ENCODE assay signal across 8 cellular contexts in genomic region chr7:44587843-44588711, GRCh38. TPM values are rescaled to one million over a fixed set of nuclear protein-coding genes. Genes with fewer than 3 reads are reported as not detected.
A peak's percentile ranks its signal among the peaks of the same experiment; 100 is the strongest.
DNase-seq lines count a peak whose midpoint lies in the region; ATAC-seq, FAIRE-seq and TF ChIP-seq lines count a peak whose summit lies in the region.

No MANE protein-coding gene starts in this region.

- no peak overlapping the region for H3K4me3 Mint-ChIP-seq in activated naive CD8-positive, alpha-beta T cell treated with anti-CD3 and anti-CD28 coated beads, Interleukin-2, amount 50 U/mL, for 24 hours

- peak; percentile 87 for TF ChIP-seq CTCF in Loucy (conservative IDR thresholded peaks at IDR 0.05; ENCODE audit: low read length)

- DNase-seq in GF-D8 (lab: John Stamatoyannopoulos, UW) (peak; percentile 53), SK-MEL-5 (ENCODE audit: low read depth, low spot score) (peak; percentile 81), hippocampal formation (lab: John Stamatoyannopoulos, UW) (peak; percentile 15 to 59), occipital lobe (lab: John Stamatoyannopoulos, UW) (no peak), HTR-8/SVneo (ENCODE audit: insufficient read length, low spot score) (no peak)
- DNase-seq in activated naive CD8-positive, alpha-beta T cell treated with anti-CD3 and anti-CD28 coated beads, Interleukin-2, amount 50 U/mL, for 24 hours = peak; percentile 59
- DNase-seq in stimulated activated CD4-positive, alpha-beta T cell treated with anti-CD3 and anti-CD28 coated beads, Interleukin-4, amount 100 ng/mL, for 24 hours = peak; percentile 71

- in situ Hi-C loops in SK-MEL-5 (cut with HindIII; ENCODE audit: low pct_unique_long_range_greater_than_20kb, low sequenced_read_pairs) = no loop called here

- 0 out of 2 replicates have a peak overlapping the region, but pooled peaks have one; percentile 14 for H2AFZ ChIP-seq in Loucy (ENCODE audit: low read length)

- no peaks in the 10 kb centered on the region for H3K9me3 Mint-ChIP-seq in activated naive CD8-positive, alpha-beta T cell treated with anti-CD3 and anti-CD28 coated beads, Interleukin-2, amount 50 U/mL, for 24 hours

- H3F3A ChIP-seq in Loucy (ENCODE audit: low read depth) = no peaks in the 10 kb centered on the region

- H3K9me3 ChIP-seq in Loucy (ENCODE audit: insufficient read depth, low read depth, low read length) = no peaks in the 10 kb centered on the region

- H3K4me2 ChIP-seq in Loucy (ENCODE audit: low read depth, low read length, poor library complexity, severe bottlenecking) = no peak overlapping the region

- no peaks in the 10 kb centered on the region for H3K36me3 Mint-ChIP-seq in activated naive CD8-positive, alpha-beta T cell treated with anti-CD3 and anti-CD28 coated beads, Interleukin-2, amount 50 U/mL, for 24 hours (ENCODE audit: low read depth)

- H3K27ac Mint-ChIP-seq in activated naive CD8-positive, alpha-beta T cell treated with anti-CD3 and anti-CD28 coated beads, Interleukin-2, amount 50 U/mL, for 24 hours = no peak overlapping the region

- no peak for FAIRE-seq in HTR-8/SVneo (lab: Jason Lieb, UNC)

- H3K4me1 Mint-ChIP-seq in activated naive CD8-positive, alpha-beta T cell treated with anti-CD3 and anti-CD28 coated beads, Interleukin-2, amount 50 U/mL, for 24 hours = peaks cover 4% of the 10 kb centered on the region

- no peaks in the 10 kb centered on the region for H4K20me1 ChIP-seq in Loucy (ENCODE audit: insufficient read depth, low read length, poor library complexity, severe bottlenecking)

- no peaks in the 10 kb centered on the region for H3K9me2 ChIP-seq in Loucy (replicated peaks; ENCODE audit: low read depth, low read length)

- no peaks in the 10 kb centered on the region for H3K27me3 ChIP-seq in Loucy (ENCODE audit: insufficient read depth, low read length, poor library complexity, severe bottlenecking)

- no peaks in the 10 kb centered on the region for H3K4me1 ChIP-seq in Loucy (ENCODE audit: insufficient read depth, low read length, poor library complexity, severe bottlenecking)

- H3K9ac ChIP-seq in Loucy (ENCODE audit: low read depth, low read length, poor library complexity, severe bottlenecking) = no peak overlapping the region

- H3K79me2 ChIP-seq in Loucy (ENCODE audit: insufficient read depth, low read length) = no peaks in the 10 kb centered on the region

- H3K36me3 ChIP-seq in Loucy (ENCODE audit: insufficient read depth, low read length) = no peaks in the 10 kb centered on the region

- H3K4me3 ChIP-seq in Loucy (ENCODE audit: low read length, poor library complexity, severe bottlenecking) = no peak overlapping the region

- H3K27me3 Mint-ChIP-seq in activated naive CD8-positive, alpha-beta T cell treated with anti-CD3 and anti-CD28 coated beads, Interleukin-2, amount 50 U/mL, for 24 hours = no peaks in the 10 kb centered on the region

- ATAC-seq in activated naive CD8-positive, alpha-beta T cell treated with anti-CD3 and anti-CD28 coated beads, Interleukin-2, amount 50 U/mL, for 24 hours = peak; percentile 46

RNA-seq across cellular contexts. Expression of gene TMED4, which starts 6.0 kb away (rescaled TPM):
- 177 and 178 TPM in 2 replicates for total RNA-seq in SK-MEL-5 (2014; rRNA removed; shearing (Covaris generic))
- 206 and 231 TPM in 2 replicates for polyA plus RNA-seq in SK-MEL-5 (2015; cell fraction: cytosol; rRNA removed)
- polyA plus RNA-seq in SK-MEL-5 (2015; cell fraction: nucleus; rRNA removed) = 122 and 140 TPM in 2 replicates
- total RNA-seq in occipital lobe = 74.2 TPM

RNA-seq across cellular contexts. Expression of gene DDX56, which starts 14.4 kb away (rescaled TPM):
- 131 and 138 TPM in 2 replicates for total RNA-seq in SK-MEL-5 (2014; rRNA removed; shearing (Covaris generic))
- 105 and 112 TPM in 2 replicates for polyA plus RNA-seq in SK-MEL-5 (2015; cell fraction: cytosol; rRNA removed)
- 199 and 263 TPM in 2 replicates for polyA plus RNA-seq in SK-MEL-5 (2015; cell fraction: nucleus; rRNA removed)
- total RNA-seq in occipital lobe = 46.8 TPM

RNA-seq across cellular contexts. Expression of gene OGDH, which starts 18.4 kb away (rescaled TPM):
- total RNA-seq in SK-MEL-5 (2014; rRNA removed; shearing (Covaris generic)) = 28.5 and 35.3 TPM in 2 replicates
- 64.1 and 71.5 TPM in 2 replicates for polyA plus RNA-seq in SK-MEL-5 (2015; cell fraction: cytosol; rRNA removed)
- 29.8 and 36.0 TPM in 2 replicates for polyA plus RNA-seq in SK-MEL-5 (2015; cell fraction: nucleus; rRNA removed)
- 40.9 TPM for total RNA-seq in occipital lobe

RNA-seq across cellular contexts. Expression of gene NPC1L1, which starts 46.9 kb away (rescaled TPM):
- total RNA-seq in SK-MEL-5 (2014; rRNA removed; shearing (Covaris generic)) = not detected in 2 replicates
- not detected in 2 replicates for polyA plus RNA-seq in SK-MEL-5 (2015; cell fraction: cytosol; rRNA removed)
- not detected in 2 replicates for polyA plus RNA-seq in SK-MEL-5 (2015; cell fraction: nucleus; rRNA removed)
- total RNA-seq in occipital lobe = 0.16 TPM

Comparison
In these comparisons a context has a peak if more than half of its experiments do, and no peak if none do; other contexts are left out.
1. DNase-seq: peak in GF-D8 (single experiment), SK-MEL-5 (single experiment), activated naive CD8-positive, alpha-beta T cell treated with anti-CD3 and anti-CD28 coated beads, Interleukin-2, amount 50 U/mL, for 24 hours (single experiment), hippocampal formation (2 of 2) and stimulated activated CD4-positive, alpha-beta T cell treated with anti-CD3 and anti-CD28 coated beads, Interleukin-4, amount 100 ng/mL, for 24 hours (single experiment); none in occipital lobe (single experiment) and HTR-8/SVneo (single experiment).